29 cellular contexts compared by ENCODE assay signal in the genomic region with DNA sequence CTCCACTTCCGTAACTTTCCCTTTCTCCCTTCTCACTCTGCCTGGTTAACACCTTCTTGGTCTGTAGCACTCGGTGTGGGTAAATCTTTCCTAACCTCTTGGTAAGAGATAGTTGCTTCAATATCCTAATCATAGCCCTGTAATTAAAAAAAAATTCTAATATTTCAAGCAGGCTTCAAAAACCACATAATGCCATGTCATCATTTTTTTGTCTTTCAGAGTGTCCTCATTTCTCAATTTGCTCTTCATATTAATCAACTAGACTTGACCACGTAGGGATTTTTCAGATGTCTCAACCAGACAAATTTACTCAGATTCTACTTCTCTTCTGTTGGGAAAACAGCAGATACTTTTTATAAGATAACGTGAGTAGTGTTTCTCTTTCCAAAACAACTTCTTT.
"Had no signal": no experiment of that assay in that cellular context is flagged by ENCODE, and none has a peak within 500 bp of the region (broad histone marks: within the 10 kb centered on the region; RNA-seq: fewer than 3 reads in every experiment).

No MANE protein-coding gene starts in this region.

- ATAC-seq: activated CD8-positive, alpha-beta T cell treated with anti-CD3 and anti-CD28 coated beads for 36 hours; activated naive CD8-positive, alpha-beta T cell treated with anti-CD3 and anti-CD28 coated beads, Interleukin-2, amount 50 U/mL, for 24 hours; activated T-cell treated with anti-CD3 and anti-CD28 coated beads, Interleukin-2, amount 50 U/mL, for 4 hours had no signal

- H3K27ac ChIP-seq: ascending aorta, cardiac muscle cell, VCaP had no signal

- H3K4me1 ChIP-seq: ascending aorta had no signal

- DNase-seq: activated B cell treated with CpG ODN at 0.5 μM for 24 hours; activated CD4-positive, alpha-beta memory T cell treated with anti-CD3 and anti-CD28 coated beads for 36 hours; activated CD4-positive, alpha-beta T cell treated with anti-CD3 and anti-CD28 coated beads for 4 hours; activated CD4-positive, alpha-beta T cell treated with anti-CD3 and anti-CD28 coated beads, Interleukin-2, amount 10 ng/mL, durations not matched to agents 24 days and 14 days; activated CD4-positive, alpha-beta T cell treated with anti-CD3 and anti-CD28 coated beads, Interleukin-2, amount 50 U/mL, for 1 hour; activated CD4-positive, alpha-beta T cell treated with anti-CD3 and anti-CD28 coated beads, Interleukin-2, amount 50 U/mL, for 4 hours; activated CD4-positive, CD25-positive, alpha-beta regulatory T cell treated with anti-CD3 and anti-CD28 coated beads, Interleukin-2, amount 50 U/mL, for 72 hours; activated CD8-positive, alpha-beta memory T cell treated with anti-CD3 and anti-CD28 coated beads, Interleukin-2, amount 50 U/mL, for 4 hours; activated CD8-positive, alpha-beta T cell treated with anti-CD3 and anti-CD28 coated beads for 36 hours; activated effector memory CD4-positive, alpha-beta T cell treated with Interleukin-2 at 50 U/mL for 16 hours; activated gamma-delta T cell; activated naive CD4-positive, alpha-beta T cell treated with anti-CD3 and anti-CD28 coated beads, Interleukin-2, amount 10 ng/mL, durations not matched to agents 7 days and 5 days; activated naive CD4-positive, alpha-beta T cell treated with Interleukin-2 at 50 U/mL for 16 hours; activated naive CD8-positive, alpha-beta T cell treated with anti-CD3 and anti-CD28 coated beads, Interleukin-2, amount 10 ng/mL, durations not matched to agents 7 days and 5 days; activated naive CD8-positive, alpha-beta T cell treated with anti-CD3 and anti-CD28 coated beads, Interleukin-2, amount 50 U/mL, for 24 hours; activated T-cell treated with anti-CD3 and anti-CD28 coated beads for 4 hours; activated T-cell treated with anti-CD3 and anti-CD28 coated beads, Interleukin-2, amount 50 U/mL, for 1 hour; activated T-cell treated with anti-CD3 and anti-CD28 coated beads, Interleukin-2, amount 50 U/mL, for 4 hours; amygdala; anterior cingulate cortex; caudate nucleus; cerebellar nuclear complex; T-helper 2 cell; T-helper 9 cell had no signal

- FAIRE-seq: bronchial epithelial cell, TTC549 had no signal

- H3K27me3 ChIP-seq: ascending aorta, cardiac muscle cell had no signal

- H3K36me3 ChIP-seq: ascending aorta, cardiac muscle cell had no signal

- H3K4me3 ChIP-seq: ascending aorta, cardiac muscle cell had no signal
